1 cellular context compared by ENCODE assay signal in the genomic region with DNA sequence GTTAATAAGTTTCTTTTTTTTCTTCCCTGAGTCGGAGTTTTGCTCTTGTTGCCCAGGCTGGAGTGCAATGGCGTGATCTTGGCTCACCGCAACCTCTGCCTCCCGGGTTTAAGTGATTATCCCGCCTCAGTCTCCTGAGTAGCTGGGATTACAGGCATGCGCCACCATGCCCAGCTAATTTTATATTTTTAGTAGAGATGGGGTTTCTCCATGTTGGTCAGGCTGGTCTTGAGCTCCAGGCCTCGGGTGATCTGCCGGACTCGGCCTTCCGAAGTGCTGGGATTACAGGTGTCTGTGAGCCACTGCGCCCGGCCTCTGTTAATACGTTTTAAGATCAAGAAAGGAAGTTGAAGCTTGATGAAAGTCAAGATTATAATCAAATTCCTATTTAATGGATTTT.
TF ChIP-seq lines count a peak whose summit lies in the region.

No MANE protein-coding gene starts in this region.

TF ChIP-seq in GM12878, 131 proteins besides CTCF, POLR2A, EP300 and RAD21:
- TF ChIP-seq POLR2AphosphoS5 (IDR thresholded peaks at IDR 0.05; ENCODE audit: low read length), result peak; percentile 74
